In genomic region chr5:130164966-130165365, GRCh38 we compare ENCODE assay signal across 27 cellular contexts.
A peak's percentile ranks its signal among the peaks of the same experiment; 100 is the strongest.
DNase-seq lines count a peak whose midpoint lies in the region; ATAC-seq and TF ChIP-seq lines count a peak whose summit lies in the region.
"Had no signal": no experiment of that assay in that cellular context is flagged by ENCODE, and none has a peak within 500 bp of the region (broad histone marks: within the 10 kb centered on the region; RNA-seq: fewer than 3 reads in every experiment).

No MANE protein-coding gene starts in this region.

- no peak overlapping the region for H3K4me3 ChIP-seq in cardiac fibroblast (replicated peaks in 1 of 2; ENCODE audit: low read depth in 2 of 2, low read length in 2 of 2)
- H3K4me3 ChIP-seq: gastrocnemius medialis, GM23338, neural progenitor cell, right atrium auricular region, suprapubic skin, upper lobe of right lung had no signal

- DNase-seq in H4 (ENCODE audit: low spot score) = peak; percentile 11
- DNase-seq in RKO (ENCODE audit: low spot score) = peak; percentile 37
- peak; percentile 77 to 84 for DNase-seq in cardiac fibroblast (ENCODE audit: low read depth in 2 of 2)
- DNase-seq in globus pallidus (ENCODE audit: low spot score) = peak; percentile 4
- DNase-seq in NK-92 (lab: John Stamatoyannopoulos, UW; ENCODE audit: unreplicated experiment) = no peak
- DNase-seq in DMS79 (lab: John Stamatoyannopoulos, UW) = no peak
- no peak for DNase-seq in activated CD4-positive, CD25-positive, alpha-beta regulatory T cell (lab: John Stamatoyannopoulos, UW)
- DNase-seq: activated CD8-positive, alpha-beta T cell treated with anti-CD3 and anti-CD28 coated beads, Interleukin-2, amount 10 ng/mL, durations not matched to agents 7 days and 5 days; activated naive CD8-positive, alpha-beta T cell treated with anti-CD3 and anti-CD28 coated beads for 36 hours; gastrocnemius medialis; hippocampal formation; IMR-90; left colon; mesenchymal stem cell; NCI-H1105; NCI-H2029 treated with DMSO at 0.1 percent for 48 hours; NCI-H69; stimulated activated CD4-positive, alpha-beta T cell treated with anti-CD3 and anti-CD28 coated beads, Interleukin-4, amount 100 ng/mL, for 24 hours; T-helper 17 cell; upper lobe of right lung had no signal

- no peak for ATAC-seq in GM18861 (IDR thresholded peaks at IDR 0.05; ENCODE audit: unreplicated experiment)
- ATAC-seq: activated CD8-positive, alpha-beta T cell treated with anti-CD3 and anti-CD28 coated beads, Interleukin-2, amount 10 ng/mL, durations not matched to agents 7 days and 5 days; gastrocnemius medialis; GM23338; left colon; SK-N-SH treated with all-trans-retinoic acid at 6 μM for 48 hours; stimulated activated memory B cell treated with anti-CD40 and anti-IgM and Interleukin-4, amounts not matched to agents 10 μg/mL and 1 μg/mL and 100 μg/mL, for 72 hours; T-helper 17 cell; upper lobe of right lung had no signal

- TF ChIP-seq CTCF in cardiac fibroblast (IDR thresholded peaks at IDR 0.05; ENCODE audit: low read depth, low read length) = no peak

Comparison
In these comparisons a context has a peak if more than half of its experiments do, and no peak if none do; other contexts are left out.
1. DNase-seq: peak in H4 (single experiment), RKO (single experiment), cardiac fibroblast (2 of 2) and globus pallidus (single experiment); none in NK-92 (single experiment), DMS79 (single experiment) and activated CD4-positive, CD25-positive, alpha-beta regulatory T cell (0 of 4).